ENCODE assay signal across 26 cellular contexts in genomic region chr21:29775462-29775861, GRCh38.
"Had no signal": no experiment of that assay in that cellular context is flagged by ENCODE, and none has a peak within 500 bp of the region (broad histone marks: within the 10 kb centered on the region; RNA-seq: fewer than 3 reads in every experiment).

No MANE protein-coding gene starts in this region.

- H3K27me3 Mint-ChIP-seq: activated CD8-positive, alpha-beta memory T cell treated with anti-CD3 and anti-CD28 coated beads, Interleukin-2, amount 10 ng/mL, durations not matched to agents 7 days and 5 days; activated T-cell treated with anti-CD3 and anti-CD28 coated beads, Interleukin-2, amount 50 U/mL, for 24 hours; central memory CD8-positive, alpha-beta T cell had no signal

- H3K27me3 ChIP-seq: ascending aorta, body of pancreas had no signal

- H3K36me3 Mint-ChIP-seq: activated CD8-positive, alpha-beta memory T cell treated with anti-CD3 and anti-CD28 coated beads, Interleukin-2, amount 10 ng/mL, durations not matched to agents 7 days and 5 days; activated naive CD4-positive, alpha-beta T cell treated with anti-CD3 and anti-CD28 coated beads, Interleukin-2, amount 50 U/mL, for 24 hours; T-cell had no signal

- H3K4me1 Mint-ChIP-seq: activated CD8-positive, alpha-beta memory T cell treated with anti-CD3 and anti-CD28 coated beads, Interleukin-2, amount 10 ng/mL, durations not matched to agents 7 days and 5 days; activated naive CD4-positive, alpha-beta T cell treated with anti-CD3 and anti-CD28 coated beads, Interleukin-2, amount 50 U/mL, for 24 hours; central memory CD8-positive, alpha-beta T cell; T-cell had no signal

- H3K4me3 ChIP-seq: ascending aorta, body of pancreas had no signal

- H3K4me1 ChIP-seq: ascending aorta, body of pancreas had no signal

- H3K9me3 Mint-ChIP-seq: activated naive CD4-positive, alpha-beta T cell treated with anti-CD3 and anti-CD28 coated beads, Interleukin-2, amount 50 U/mL, for 24 hours; activated T-cell treated with anti-CD3 and anti-CD28 coated beads, Interleukin-2, amount 50 U/mL, for 24 hours; activated T-helper 1 cell treated with anti-CD3 and anti-CD28 coated beads, Interleukin-12 subunit alpha, Interleukin-12 subunit beta, Interleukin-2, Interleukin-4 antibody, amounts not matched to agents 30 ng/mL and 10 ng/mL and 1 ng/mL, durations not matched to agents 14 hours and 24 hours and 36 hours; T-cell had no signal

- ATAC-seq: activated CD8-positive, alpha-beta memory T cell treated with anti-CD3 and anti-CD28 coated beads, Interleukin-2, amount 10 ng/mL, durations not matched to agents 7 days and 5 days; body of pancreas; T-cell had no signal

- DNase-seq: activated CD4-positive, alpha-beta T cell treated with anti-CD3 and anti-CD28 coated beads for 4 hours; activated CD8-positive, alpha-beta memory T cell treated with anti-CD3 and anti-CD28 coated beads, Interleukin-2, amount 10 ng/mL, durations not matched to agents 7 days and 5 days; activated effector memory CD4-positive, alpha-beta T cell treated with Interleukin-2 at 50 U/mL for 16 hours; activated naive CD4-positive, alpha-beta T cell; activated T-cell treated with anti-CD3 and anti-CD28 coated beads, Interleukin-2, amount 50 U/mL, for 24 hours; amniotic stem cell; body of pancreas; KG1; NCI-H1048; NCI-H146; NCI-H187 treated with DMSO at 0.1 percent for 48 hours; NCI-H2081 treated with DMSO at 0.1 percent for 48 hours; NCI-H2171 treated with DMSO at 0.1 percent for 48 hours; NCI-H345; NCI-H510A; NCI-H526 treated with DMSO at 0.1 percent for 48 hours; NCI-H82; SIG-M5; T-cell; T-helper 2 cell; T1000; WERI-Rb-1 had no signal

- H3K27ac Mint-ChIP-seq: activated CD8-positive, alpha-beta memory T cell treated with anti-CD3 and anti-CD28 coated beads, Interleukin-2, amount 10 ng/mL, durations not matched to agents 7 days and 5 days; activated naive CD4-positive, alpha-beta T cell treated with anti-CD3 and anti-CD28 coated beads, Interleukin-2, amount 50 U/mL, for 24 hours; activated T-cell treated with anti-CD3 and anti-CD28 coated beads, Interleukin-2, amount 50 U/mL, for 24 hours; activated T-helper 1 cell treated with anti-CD3 and anti-CD28 coated beads, Interleukin-12 subunit alpha, Interleukin-12 subunit beta, Interleukin-2, Interleukin-4 antibody, amounts not matched to agents 30 ng/mL and 10 ng/mL and 1 ng/mL, durations not matched to agents 14 hours and 24 hours and 36 hours; T-cell had no signal

- H3K4me3 Mint-ChIP-seq: activated CD8-positive, alpha-beta memory T cell treated with anti-CD3 and anti-CD28 coated beads, Interleukin-2, amount 10 ng/mL, durations not matched to agents 7 days and 5 days; activated naive CD4-positive, alpha-beta T cell treated with anti-CD3 and anti-CD28 coated beads, Interleukin-2, amount 50 U/mL, for 24 hours; activated T-cell treated with anti-CD3 and anti-CD28 coated beads, Interleukin-2, amount 50 U/mL, for 24 hours; activated T-helper 1 cell treated with anti-CD3 and anti-CD28 coated beads, Interleukin-12 subunit alpha, Interleukin-12 subunit beta, Interleukin-2, Interleukin-4 antibody, amounts not matched to agents 30 ng/mL and 10 ng/mL and 1 ng/mL, durations not matched to agents 14 hours and 24 hours and 36 hours; central memory CD8-positive, alpha-beta T cell; T-cell had no signal

- H3K9me3 ChIP-seq: ascending aorta, body of pancreas had no signal

- H3K36me3 ChIP-seq: ascending aorta, WERI-Rb-1 had no signal

- H3K27ac ChIP-seq: ascending aorta, body of pancreas, WERI-Rb-1 had no signal
